ENCODE assay signal across 1 cellular context in the genomic region with DNA sequence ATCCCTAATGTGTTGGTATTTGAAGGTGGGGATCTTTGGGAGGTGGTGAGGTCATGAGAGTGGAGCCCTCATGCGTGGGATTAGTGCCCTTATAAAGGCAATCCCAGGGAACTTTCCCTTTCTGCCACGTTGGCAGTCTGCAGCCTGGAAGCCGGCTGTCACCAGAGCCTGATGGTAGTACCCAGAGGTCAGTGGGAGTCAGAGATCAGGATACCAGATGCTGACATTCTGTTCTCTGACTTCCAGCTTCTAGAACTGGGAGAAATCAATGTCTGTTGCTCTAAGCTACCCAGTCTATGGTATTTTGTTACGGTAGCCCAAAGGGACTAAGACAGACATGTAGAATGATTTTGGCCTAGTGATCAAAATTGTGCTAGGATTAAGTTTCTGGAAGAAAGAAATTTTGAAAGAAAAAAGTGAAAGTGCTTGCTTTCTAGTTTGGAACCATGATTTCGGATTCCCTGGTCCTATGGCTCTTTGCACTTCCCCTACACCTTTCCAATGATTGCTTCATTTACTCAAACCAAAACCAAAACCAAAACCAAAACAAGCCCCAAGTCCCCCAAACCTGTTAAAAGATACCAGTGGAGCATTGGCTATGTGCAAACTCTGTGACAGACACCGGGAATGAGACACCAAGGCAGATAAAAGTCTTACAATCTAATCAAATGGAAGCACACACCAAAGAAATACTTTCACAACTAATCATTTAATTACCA.
TF ChIP-seq lines count a peak whose summit lies in the region.

No MANE protein-coding gene starts in this region.

TF ChIP-seq in GM23338, 12 proteins besides CTCF, POLR2A, EP300 and RAD21:
- TF ChIP-seq, protein P1, sequence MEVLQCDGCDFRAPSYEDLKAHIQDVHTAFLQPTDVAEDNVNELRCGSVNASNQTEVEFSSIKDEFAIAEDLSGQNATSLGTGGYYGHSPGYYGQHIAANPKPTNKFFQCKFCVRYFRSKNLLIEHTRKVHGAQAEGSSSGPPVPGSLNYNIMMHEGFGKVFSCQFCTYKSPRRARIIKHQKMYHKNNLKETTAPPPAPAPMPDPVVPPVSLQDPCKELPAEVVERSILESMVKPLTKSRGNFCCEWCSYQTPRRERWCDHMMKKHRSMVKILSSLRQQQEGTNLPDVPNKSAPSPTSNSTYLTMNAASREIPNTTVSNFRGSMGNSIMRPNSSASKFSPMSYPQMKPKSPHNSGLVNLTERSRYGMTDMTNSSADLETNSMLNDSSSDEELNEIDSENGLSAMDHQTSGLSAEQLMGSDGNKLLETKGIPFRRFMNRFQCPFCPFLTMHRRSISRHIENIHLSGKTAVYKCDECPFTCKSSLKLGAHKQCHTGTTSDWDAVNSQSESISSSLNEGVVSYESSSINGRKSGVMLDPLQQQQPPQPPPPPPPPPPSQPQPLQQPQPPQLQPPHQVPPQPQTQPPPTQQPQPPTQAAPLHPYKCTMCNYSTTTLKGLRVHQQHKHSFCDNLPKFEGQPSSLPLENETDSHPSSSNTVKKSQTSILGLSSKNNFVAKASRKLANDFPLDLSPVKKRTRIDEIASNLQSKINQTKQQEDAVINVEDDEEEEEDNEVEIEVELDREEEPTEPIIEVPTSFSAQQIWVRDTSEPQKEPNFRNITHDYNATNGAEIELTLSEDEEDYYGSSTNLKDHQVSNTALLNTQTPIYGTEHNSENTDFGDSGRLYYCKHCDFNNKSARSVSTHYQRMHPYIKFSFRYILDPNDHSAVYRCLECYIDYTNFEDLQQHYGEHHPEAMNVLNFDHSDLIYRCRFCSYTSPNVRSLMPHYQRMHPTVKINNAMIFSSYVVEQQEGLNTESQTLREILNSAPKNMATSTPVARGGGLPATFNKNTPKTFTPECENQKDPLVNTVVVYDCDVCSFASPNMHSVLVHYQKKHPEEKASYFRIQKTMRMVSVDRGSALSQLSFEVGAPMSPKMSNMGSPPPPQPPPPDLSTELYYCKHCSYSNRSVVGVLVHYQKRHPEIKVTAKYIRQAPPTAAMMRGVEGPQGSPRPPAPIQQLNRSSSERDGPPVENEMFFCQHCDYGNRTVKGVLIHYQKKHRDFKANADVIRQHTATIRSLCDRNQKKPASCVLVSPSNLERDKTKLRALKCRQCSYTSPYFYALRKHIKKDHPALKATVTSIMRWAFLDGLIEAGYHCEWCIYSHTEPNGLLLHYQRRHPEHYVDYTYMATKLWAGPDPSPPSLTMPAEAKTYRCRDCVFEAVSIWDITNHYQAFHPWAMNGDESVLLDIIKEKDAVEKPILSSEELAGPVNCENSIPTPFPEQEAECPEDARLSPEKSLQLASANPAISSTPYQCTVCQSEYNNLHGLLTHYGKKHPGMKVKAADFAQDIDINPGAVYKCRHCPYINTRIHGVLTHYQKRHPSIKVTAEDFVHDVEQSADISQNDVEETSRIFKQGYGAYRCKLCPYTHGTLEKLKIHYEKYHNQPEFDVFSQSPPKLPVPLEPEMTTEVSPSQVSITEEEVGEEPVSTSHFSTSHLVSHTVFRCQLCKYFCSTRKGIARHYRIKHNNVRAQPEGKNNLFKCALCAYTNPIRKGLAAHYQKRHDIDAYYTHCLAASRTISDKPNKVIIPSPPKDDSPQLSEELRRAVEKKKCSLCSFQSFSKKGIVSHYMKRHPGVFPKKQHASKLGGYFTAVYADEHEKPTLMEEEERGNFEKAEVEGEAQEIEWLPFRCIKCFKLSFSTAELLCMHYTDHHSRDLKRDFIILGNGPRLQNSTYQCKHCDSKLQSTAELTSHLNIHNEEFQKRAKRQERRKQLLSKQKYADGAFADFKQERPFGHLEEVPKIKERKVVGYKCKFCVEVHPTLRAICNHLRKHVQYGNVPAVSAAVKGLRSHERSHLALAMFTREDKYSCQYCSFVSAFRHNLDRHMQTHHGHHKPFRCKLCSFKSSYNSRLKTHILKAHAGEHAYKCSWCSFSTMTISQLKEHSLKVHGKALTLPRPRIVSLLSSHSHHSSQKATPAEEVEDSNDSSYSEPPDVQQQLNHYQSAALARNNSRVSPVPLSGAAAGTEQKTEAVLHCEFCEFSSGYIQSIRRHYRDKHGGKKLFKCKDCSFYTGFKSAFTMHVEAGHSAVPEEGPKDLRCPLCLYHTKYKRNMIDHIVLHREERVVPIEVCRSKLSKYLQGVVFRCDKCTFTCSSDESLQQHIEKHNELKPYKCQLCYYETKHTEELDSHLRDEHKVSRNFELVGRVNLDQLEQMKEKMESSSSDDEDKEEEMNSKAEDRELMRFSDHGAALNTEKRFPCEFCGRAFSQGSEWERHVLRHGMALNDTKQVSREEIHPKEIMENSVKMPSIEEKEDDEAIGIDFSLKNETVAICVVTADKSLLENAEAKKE (CRISPR knock-in tag; IDR thresholded peaks at IDR 0.05): no peak
- TF ChIP-seq, protein P2, sequence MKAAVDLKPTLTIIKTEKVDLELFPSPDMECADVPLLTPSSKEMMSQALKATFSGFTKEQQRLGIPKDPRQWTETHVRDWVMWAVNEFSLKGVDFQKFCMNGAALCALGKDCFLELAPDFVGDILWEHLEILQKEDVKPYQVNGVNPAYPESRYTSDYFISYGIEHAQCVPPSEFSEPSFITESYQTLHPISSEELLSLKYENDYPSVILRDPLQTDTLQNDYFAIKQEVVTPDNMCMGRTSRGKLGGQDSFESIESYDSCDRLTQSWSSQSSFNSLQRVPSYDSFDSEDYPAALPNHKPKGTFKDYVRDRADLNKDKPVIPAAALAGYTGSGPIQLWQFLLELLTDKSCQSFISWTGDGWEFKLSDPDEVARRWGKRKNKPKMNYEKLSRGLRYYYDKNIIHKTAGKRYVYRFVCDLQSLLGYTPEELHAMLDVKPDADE (IDR thresholded peaks at IDR 0.05): no peak
- TF ChIP-seq JUNB (IDR thresholded peaks at IDR 0.05; ENCODE audit: unreplicated experiment): no peak
- TF ChIP-seq ZNF331 (CRISPR knock-in tag; IDR thresholded peaks at IDR 0.05; ENCODE audit: low read depth): no peak
- no peak for TF ChIP-seq CREB1 (CRISPR knock-in tag; IDR thresholded peaks at IDR 0.05; ENCODE audit: low read depth)
- TF ChIP-seq REST (IDR thresholded peaks at IDR 0.05; ENCODE audit: unreplicated experiment): no peak
- no peak for TF ChIP-seq EZH2 (IDR thresholded peaks at IDR 0.05; ENCODE audit: low read depth, unreplicated experiment)
- no peak for TF ChIP-seq POLR2AphosphoS5 (IDR thresholded peaks at IDR 0.05; ENCODE audit: low read depth)
- TF ChIP-seq EZH2phosphoT487 (IDR thresholded peaks at IDR 0.05; ENCODE audit: unreplicated experiment): no peak
- no peak for TF ChIP-seq NANOG (IDR thresholded peaks at IDR 0.05; ENCODE audit: borderline replicate concordance)
- no peak for TF ChIP-seq ZNF114 (CRISPR knock-in tag; IDR thresholded peaks at IDR 0.05)
- TF ChIP-seq STAT1 (IDR thresholded peaks at IDR 0.05; ENCODE audit: unreplicated experiment): no peak
